ENCODE assay signal across 1 cellular context in the genomic region with DNA sequence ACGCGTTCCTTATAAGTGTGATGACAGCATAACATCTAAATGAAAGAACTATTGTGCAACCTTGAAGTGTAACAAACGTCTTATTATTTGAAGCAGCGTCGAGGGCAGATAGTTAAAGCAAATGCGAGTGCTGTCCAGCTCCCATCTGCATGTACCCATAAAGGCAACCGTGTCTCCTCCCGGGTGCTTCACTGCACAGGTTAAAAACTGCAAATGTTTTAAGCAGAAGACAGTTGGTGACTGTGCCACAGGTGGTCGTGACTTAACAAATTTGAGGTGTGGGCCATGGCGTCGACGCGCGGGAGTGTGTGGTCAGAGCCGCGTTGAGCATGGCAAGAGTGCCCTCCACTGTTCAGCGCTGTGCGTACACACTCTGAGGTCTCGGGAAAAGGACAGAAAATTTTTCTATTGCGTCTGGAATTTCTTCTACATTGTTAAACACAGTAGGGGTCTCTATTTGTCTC.
TF ChIP-seq lines count a peak whose summit lies in the region.

No MANE protein-coding gene starts in this region.

TF ChIP-seq in HepG2, 621 proteins besides CTCF, POLR2A, EP300 and RAD21 (continued from another document):
- TF ChIP-seq, protein P1, sequence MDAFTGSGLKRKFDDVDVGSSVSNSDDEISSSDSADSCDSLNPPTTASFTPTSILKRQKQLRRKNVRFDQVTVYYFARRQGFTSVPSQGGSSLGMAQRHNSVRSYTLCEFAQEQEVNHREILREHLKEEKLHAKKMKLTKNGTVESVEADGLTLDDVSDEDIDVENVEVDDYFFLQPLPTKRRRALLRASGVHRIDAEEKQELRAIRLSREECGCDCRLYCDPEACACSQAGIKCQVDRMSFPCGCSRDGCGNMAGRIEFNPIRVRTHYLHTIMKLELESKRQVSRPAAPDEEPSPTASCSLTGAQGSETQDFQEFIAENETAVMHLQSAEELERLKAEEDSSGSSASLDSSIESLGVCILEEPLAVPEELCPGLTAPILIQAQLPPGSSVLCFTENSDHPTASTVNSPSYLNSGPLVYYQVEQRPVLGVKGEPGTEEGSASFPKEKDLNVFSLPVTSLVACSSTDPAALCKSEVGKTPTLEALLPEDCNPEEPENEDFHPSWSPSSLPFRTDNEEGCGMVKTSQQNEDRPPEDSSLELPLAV (CRISPR knock-in tag; conservative IDR thresholded peaks at IDR 0.05; ENCODE audit: low read depth): no peak
- TF ChIP-seq, protein P2, sequence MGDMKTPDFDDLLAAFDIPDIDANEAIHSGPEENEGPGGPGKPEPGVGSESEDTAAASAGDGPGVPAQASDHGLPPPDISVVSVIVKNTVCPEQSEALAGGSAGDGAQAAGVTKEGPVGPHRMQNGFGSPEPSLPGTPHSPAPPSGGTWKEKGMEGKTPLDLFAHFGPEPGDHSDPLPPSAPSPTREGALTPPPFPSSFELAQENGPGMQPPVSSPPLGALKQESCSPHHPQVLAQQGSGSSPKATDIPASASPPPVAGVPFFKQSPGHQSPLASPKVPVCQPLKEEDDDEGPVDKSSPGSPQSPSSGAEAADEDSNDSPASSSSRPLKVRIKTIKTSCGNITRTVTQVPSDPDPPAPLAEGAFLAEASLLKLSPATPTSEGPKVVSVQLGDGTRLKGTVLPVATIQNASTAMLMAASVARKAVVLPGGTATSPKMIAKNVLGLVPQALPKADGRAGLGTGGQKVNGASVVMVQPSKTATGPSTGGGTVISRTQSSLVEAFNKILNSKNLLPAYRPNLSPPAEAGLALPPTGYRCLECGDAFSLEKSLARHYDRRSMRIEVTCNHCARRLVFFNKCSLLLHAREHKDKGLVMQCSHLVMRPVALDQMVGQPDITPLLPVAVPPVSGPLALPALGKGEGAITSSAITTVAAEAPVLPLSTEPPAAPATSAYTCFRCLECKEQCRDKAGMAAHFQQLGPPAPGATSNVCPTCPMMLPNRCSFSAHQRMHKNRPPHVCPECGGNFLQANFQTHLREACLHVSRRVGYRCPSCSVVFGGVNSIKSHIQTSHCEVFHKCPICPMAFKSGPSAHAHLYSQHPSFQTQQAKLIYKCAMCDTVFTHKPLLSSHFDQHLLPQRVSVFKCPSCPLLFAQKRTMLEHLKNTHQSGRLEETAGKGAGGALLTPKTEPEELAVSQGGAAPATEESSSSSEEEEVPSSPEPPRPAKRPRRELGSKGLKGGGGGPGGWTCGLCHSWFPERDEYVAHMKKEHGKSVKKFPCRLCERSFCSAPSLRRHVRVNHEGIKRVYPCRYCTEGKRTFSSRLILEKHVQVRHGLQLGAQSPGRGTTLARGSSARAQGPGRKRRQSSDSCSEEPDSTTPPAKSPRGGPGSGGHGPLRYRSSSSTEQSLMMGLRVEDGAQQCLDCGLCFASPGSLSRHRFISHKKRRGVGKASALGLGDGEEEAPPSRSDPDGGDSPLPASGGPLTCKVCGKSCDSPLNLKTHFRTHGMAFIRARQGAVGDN (CRISPR knock-in tag; IDR thresholded peaks at IDR 0.05): peak; percentile 40
- TF ChIP-seq, protein P3, sequence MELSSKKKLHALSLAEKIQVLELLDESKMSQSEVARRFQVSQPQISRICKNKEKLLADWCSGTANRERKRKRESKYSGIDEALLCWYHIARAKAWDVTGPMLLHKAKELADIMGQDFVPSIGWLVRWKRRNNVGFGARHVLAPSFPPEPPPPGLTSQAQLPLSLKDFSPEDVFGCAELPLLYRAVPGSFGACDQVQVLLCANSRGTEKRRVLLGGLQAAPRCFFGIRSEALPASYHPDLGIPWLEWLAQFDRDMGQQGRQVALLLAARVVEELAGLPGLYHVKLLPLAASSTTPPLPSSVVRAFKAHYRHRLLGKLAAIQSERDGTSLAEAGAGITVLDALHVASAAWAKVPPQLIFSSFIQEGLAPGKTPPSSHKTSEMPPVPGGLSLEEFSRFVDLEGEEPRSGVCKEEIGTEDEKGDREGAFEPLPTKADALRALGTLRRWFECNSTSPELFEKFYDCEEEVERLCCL (CRISPR knock-in tag; IDR thresholded peaks at IDR 0.05; ENCODE audit: borderline replicate concordance): no peak
- TF ChIP-seq CENPX (CRISPR knock-in tag; IDR thresholded peaks at IDR 0.05): no peak
